2 cellular contexts compared by ENCODE assay signal in the genomic region with DNA sequence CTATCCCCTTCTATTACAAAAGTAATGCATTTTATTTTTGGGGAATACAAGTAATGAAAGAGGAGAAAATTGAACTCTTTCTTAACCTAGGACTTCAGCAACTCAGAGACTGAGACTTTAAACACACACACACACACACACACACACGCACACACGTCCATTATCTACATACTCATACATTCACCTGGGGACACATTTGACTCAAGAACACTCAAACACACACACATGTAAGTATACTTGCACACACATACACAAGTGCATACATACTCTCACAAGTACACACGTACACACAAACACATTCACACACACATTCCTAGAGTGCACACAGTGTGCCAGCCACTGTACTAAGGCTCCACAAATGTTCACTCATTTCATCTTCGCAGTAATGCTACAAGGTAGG.
TF ChIP-seq lines count a peak whose summit lies in the region.

No MANE protein-coding gene starts in this region.

TF ChIP-seq in HEK293, 187 proteins besides CTCF, POLR2A, EP300 and RAD21:
- TF ChIP-seq YY2 (tag by site-specific recombination; IDR thresholded peaks at IDR 0.05) (no peak), KLF9 (tag by site-specific recombination; IDR thresholded peaks at IDR 0.05; ENCODE audit: low read depth) (no peak), TCF7L2 (IDR thresholded peaks at IDR 0.05; ENCODE audit: borderline replicate concordance, low read depth, low read length) (no peak), ZNF654 (tag by site-specific recombination; IDR thresholded peaks at IDR 0.05; ENCODE audit: low read depth) (no peak), ZNF747 (tag by site-specific recombination; IDR thresholded peaks at IDR 0.05) (no peak), ZNF211 (tag by site-specific recombination; IDR thresholded peaks at IDR 0.05; ENCODE audit: low read depth) (no peak), ZNF404 (tag by site-specific recombination; IDR thresholded peaks at IDR 0.05) (no peak)
- TF ChIP-seq, protein P1, sequence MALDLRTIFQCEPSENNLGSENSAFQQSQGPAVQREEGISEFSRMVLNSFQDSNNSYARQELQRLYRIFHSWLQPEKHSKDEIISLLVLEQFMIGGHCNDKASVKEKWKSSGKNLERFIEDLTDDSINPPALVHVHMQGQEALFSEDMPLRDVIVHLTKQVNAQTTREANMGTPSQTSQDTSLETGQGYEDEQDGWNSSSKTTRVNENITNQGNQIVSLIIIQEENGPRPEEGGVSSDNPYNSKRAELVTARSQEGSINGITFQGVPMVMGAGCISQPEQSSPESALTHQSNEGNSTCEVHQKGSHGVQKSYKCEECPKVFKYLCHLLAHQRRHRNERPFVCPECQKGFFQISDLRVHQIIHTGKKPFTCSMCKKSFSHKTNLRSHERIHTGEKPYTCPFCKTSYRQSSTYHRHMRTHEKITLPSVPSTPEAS (tag by site-specific recombination; IDR thresholded peaks at IDR 0.05) = 0 out of 2 replicates have a peak, but pooled peaks have one; percentile 27
- TF ChIP-seq, protein P2, sequence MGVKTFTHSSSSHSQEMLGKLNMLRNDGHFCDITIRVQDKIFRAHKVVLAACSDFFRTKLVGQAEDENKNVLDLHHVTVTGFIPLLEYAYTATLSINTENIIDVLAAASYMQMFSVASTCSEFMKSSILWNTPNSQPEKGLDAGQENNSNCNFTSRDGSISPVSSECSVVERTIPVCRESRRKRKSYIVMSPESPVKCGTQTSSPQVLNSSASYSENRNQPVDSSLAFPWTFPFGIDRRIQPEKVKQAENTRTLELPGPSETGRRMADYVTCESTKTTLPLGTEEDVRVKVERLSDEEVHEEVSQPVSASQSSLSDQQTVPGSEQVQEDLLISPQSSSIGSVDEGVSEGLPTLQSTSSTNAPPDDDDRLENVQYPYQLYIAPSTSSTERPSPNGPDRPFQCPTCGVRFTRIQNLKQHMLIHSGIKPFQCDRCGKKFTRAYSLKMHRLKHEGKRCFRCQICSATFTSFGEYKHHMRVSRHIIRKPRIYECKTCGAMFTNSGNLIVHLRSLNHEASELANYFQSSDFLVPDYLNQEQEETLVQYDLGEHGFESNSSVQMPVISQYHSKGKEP (tag by site-specific recombination; IDR thresholded peaks at IDR 0.05) = no peak

TF ChIP-seq in GM12878, 131 proteins besides CTCF, POLR2A, EP300 and RAD21:
- TF ChIP-seq NR2C2 (IDR thresholded peaks at IDR 0.05; ENCODE audit: borderline replicate concordance, control insufficient read depth, insufficient read length, low read depth) = no peak
- TF ChIP-seq, protein P3, sequence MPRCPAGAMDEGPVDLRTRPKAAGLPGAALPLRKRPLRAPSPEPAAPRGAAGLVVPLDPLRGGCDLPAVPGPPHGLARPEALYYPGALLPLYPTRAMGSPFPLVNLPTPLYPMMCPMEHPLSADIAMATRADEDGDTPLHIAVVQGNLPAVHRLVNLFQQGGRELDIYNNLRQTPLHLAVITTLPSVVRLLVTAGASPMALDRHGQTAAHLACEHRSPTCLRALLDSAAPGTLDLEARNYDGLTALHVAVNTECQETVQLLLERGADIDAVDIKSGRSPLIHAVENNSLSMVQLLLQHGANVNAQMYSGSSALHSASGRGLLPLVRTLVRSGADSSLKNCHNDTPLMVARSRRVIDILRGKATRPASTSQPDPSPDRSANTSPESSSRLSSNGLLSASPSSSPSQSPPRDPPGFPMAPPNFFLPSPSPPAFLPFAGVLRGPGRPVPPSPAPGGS (IDR thresholded peaks at IDR 0.05; ENCODE audit: borderline replicate concordance, insufficient read depth, low read depth, low read length, poor library complexity, severe bottlenecking) = peak; percentile 82
TF ChIP-seq in GM12878: peak in this region for 1.
